9 cellular contexts compared by ENCODE assay signal in the genomic region with DNA sequence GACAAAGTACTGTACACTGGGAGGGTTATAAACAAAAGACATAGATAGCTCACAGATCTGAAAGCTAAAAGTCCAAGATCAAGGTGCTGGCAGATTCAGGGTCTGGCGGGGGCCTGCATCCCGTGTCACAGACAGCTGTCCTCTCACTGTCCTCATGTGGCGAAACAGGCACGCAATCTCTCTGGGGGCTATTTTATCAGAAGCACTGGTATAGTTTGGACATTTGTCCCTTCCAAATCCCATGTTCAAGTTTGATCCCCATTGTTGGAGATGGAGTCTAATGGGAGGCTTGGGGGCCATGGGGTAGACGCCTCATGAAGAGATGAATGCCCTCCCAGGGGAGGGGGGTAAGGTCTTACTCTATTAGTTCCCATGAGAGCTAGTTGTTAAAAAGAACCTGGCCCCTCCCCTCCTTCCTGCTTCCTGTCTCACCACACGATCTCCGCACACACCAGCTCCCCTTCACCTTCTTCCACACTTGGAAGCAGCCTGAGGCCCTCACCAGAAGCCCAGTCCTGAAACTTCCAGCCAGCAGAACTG.
DNase-seq lines count a peak whose midpoint lies in the region; ATAC-seq, FAIRE-seq and TF ChIP-seq lines count a peak whose summit lies in the region.
"Had no signal": no experiment of that assay in that cellular context is flagged by ENCODE, and none has a peak within 500 bp of the region (broad histone marks: within the 10 kb centered on the region; RNA-seq: fewer than 3 reads in every experiment).

No MANE protein-coding gene starts in this region.

- no peak for DNase-seq in activated naive CD8-positive, alpha-beta T cell treated with anti-CD3 and anti-CD28 coated beads, Interleukin-2, amount 50 U/mL, for 24 hours
- DNase-seq in activated CD4-positive, alpha-beta memory T cell treated with anti-CD3 and anti-CD28 coated beads for 36 hours: peak; percentile 71
- DNase-seq in left ventricle myocardium inferior: no peak
- DNase-seq in type B pancreatic cell (ENCODE audit: extremely low spot score, unreplicated experiment): no peak
- DNase-seq in GM12892 (ENCODE audit: insufficient read length): no peak

- no peak for TF ChIP-seq CTCF in left ventricle myocardium inferior (IDR thresholded peaks at IDR 0.05; ENCODE audit: borderline replicate concordance)
- no peak for TF ChIP-seq CTCF in type B pancreatic cell (conservative IDR thresholded peaks at IDR 0.05)

- CTCF ChIA-PET in activated CD4-positive, alpha-beta memory T cell treated with anti-CD3 and anti-CD28 coated beads for 36 hours (lab: Charles Lee): interaction anchor here (0.8 to 2.3 kb wide), 5 partner anchors 9 to 443 kb away, joined by 3 to 7 read pairs (median 3); no protein-coding TSS in a partner anchor

- H3K9me3 ChIP-seq in left ventricle myocardium inferior (replicated peaks): peaks cover 6% of the 10 kb centered on the region

- no peak for FAIRE-seq in GM12892 (lab: Jason Lieb, UNC)

- no peak overlapping the region for H3K4me3 ChIP-seq in left ventricle myocardium inferior
- H3K4me3 ChIP-seq: HAP-1 had no signal

- no peaks in the 10 kb centered on the region for H3K9me3 Mint-ChIP-seq in activated naive CD8-positive, alpha-beta T cell (ENCODE audit: low read depth)
- no peaks in the 10 kb centered on the region for H3K9me3 Mint-ChIP-seq in activated naive CD8-positive, alpha-beta T cell treated with anti-CD3 and anti-CD28 coated beads, Interleukin-2, amount 50 U/mL, for 24 hours
- H3K9me3 Mint-ChIP-seq in activated CD4-positive, alpha-beta memory T cell treated with anti-CD3 and anti-CD28 coated beads for 36 hours: peaks cover 5% of the 10 kb centered on the region
- H3K9me3 Mint-ChIP-seq in type B pancreatic cell: peaks cover 6% of the 10 kb centered on the region

- H3K4me3 Mint-ChIP-seq in activated naive CD8-positive, alpha-beta T cell: peak overlapping the region; percentile 92
- no peak overlapping the region for H3K4me3 Mint-ChIP-seq in activated naive CD8-positive, alpha-beta T cell treated with anti-CD3 and anti-CD28 coated beads, Interleukin-2, amount 50 U/mL, for 24 hours
- H3K4me3 Mint-ChIP-seq in activated CD4-positive, alpha-beta memory T cell treated with anti-CD3 and anti-CD28 coated beads for 36 hours: peak overlapping the region; percentile 86
- H3K4me3 Mint-ChIP-seq in type B pancreatic cell: no peak overlapping the region

- H3K27ac Mint-ChIP-seq in activated naive CD8-positive, alpha-beta T cell: peak overlapping the region; percentile 100
- no peak overlapping the region for H3K27ac Mint-ChIP-seq in activated naive CD8-positive, alpha-beta T cell treated with anti-CD3 and anti-CD28 coated beads, Interleukin-2, amount 50 U/mL, for 24 hours
- H3K27ac Mint-ChIP-seq in activated CD4-positive, alpha-beta memory T cell treated with anti-CD3 and anti-CD28 coated beads for 36 hours: peak overlapping the region; percentile 95
- H3K27ac Mint-ChIP-seq in type B pancreatic cell: peak overlapping the region; percentile 89

- intact Hi-C loops in activated CD4-positive, alpha-beta memory T cell treated with anti-CD3 and anti-CD28 coated beads for 36 hours (cut with micrococcal nuclease): loop anchor here (1.0 to 10.0 kb wide), 9 partner anchors 64 to 763 kb away; a partner anchor contains a TSS
- intact Hi-C loops in left ventricle myocardium inferior (cut with micrococcal nuclease): no loop called here

- no peak for ATAC-seq in activated naive CD8-positive, alpha-beta T cell treated with anti-CD3 and anti-CD28 coated beads, Interleukin-2, amount 50 U/mL, for 24 hours
- ATAC-seq in HG02938 (IDR thresholded peaks at IDR 0.05; ENCODE audit: unreplicated experiment) (no peak), GM19397 (IDR thresholded peaks at IDR 0.05; ENCODE audit: unreplicated experiment) (no peak)

- H3K36me3 Mint-ChIP-seq in activated naive CD8-positive, alpha-beta T cell: peaks cover 7% of the 10 kb centered on the region
- H3K36me3 Mint-ChIP-seq in activated naive CD8-positive, alpha-beta T cell treated with anti-CD3 and anti-CD28 coated beads, Interleukin-2, amount 50 U/mL, for 24 hours (ENCODE audit: low read depth): no peaks in the 10 kb centered on the region
- H3K36me3 Mint-ChIP-seq in activated CD4-positive, alpha-beta memory T cell treated with anti-CD3 and anti-CD28 coated beads for 36 hours: peaks cover 32% of the 10 kb centered on the region
- no peaks in the 10 kb centered on the region for H3K36me3 Mint-ChIP-seq in type B pancreatic cell

- peak overlapping the region; percentile 86 for H3K27ac ChIP-seq in left ventricle myocardium inferior (replicated peaks)

- H3K36me3 ChIP-seq in left ventricle myocardium inferior: no peaks in the 10 kb centered on the region
- H3K36me3 ChIP-seq: HAP-1 had no signal

- H3K27me3 ChIP-seq in left ventricle myocardium inferior (ENCODE audit: low read depth): peaks cover 3% of the 10 kb centered on the region

- no peaks in the 10 kb centered on the region for H3K27me3 Mint-ChIP-seq in activated naive CD8-positive, alpha-beta T cell
- no peaks in the 10 kb centered on the region for H3K27me3 Mint-ChIP-seq in activated naive CD8-positive, alpha-beta T cell treated with anti-CD3 and anti-CD28 coated beads, Interleukin-2, amount 50 U/mL, for 24 hours
- no peaks in the 10 kb centered on the region for H3K27me3 Mint-ChIP-seq in activated CD4-positive, alpha-beta memory T cell treated with anti-CD3 and anti-CD28 coated beads for 36 hours
- H3K27me3 Mint-ChIP-seq in type B pancreatic cell: peaks cover 7% of the 10 kb centered on the region

- peaks cover 69% of the 10 kb centered on the region for H3K4me1 Mint-ChIP-seq in activated naive CD8-positive, alpha-beta T cell (ENCODE audit: low read depth)
- H3K4me1 Mint-ChIP-seq in activated naive CD8-positive, alpha-beta T cell treated with anti-CD3 and anti-CD28 coated beads, Interleukin-2, amount 50 U/mL, for 24 hours: peaks cover 15% of the 10 kb centered on the region
- peaks cover 72% of the 10 kb centered on the region for H3K4me1 Mint-ChIP-seq in activated CD4-positive, alpha-beta memory T cell treated with anti-CD3 and anti-CD28 coated beads for 36 hours (ENCODE audit: low read depth)
- H3K4me1 Mint-ChIP-seq in type B pancreatic cell (ENCODE audit: unreplicated experiment): peaks cover 19% of the 10 kb centered on the region

- POLR2A ChIA-PET in activated CD4-positive, alpha-beta memory T cell treated with anti-CD3 and anti-CD28 coated beads for 36 hours (lab: Charles Lee): interaction anchor here (1.0 to 1.3 kb wide), 3 partner anchors 10 to 948 kb away, joined by 3 to 8 read pairs (median 4); no protein-coding TSS in a partner anchor

- no peak for TF ChIP-seq POLR2A in GM12892 (IDR thresholded peaks at IDR 0.05; ENCODE audit: low read depth, low read length)

- peaks cover 53% of the 10 kb centered on the region for H3K4me1 ChIP-seq in left ventricle myocardium inferior

Comparison
In these comparisons a context has a peak if more than half of its experiments do, and no peak if none do; other contexts are left out.
1. H3K4me3 Mint-ChIP-seq: peak in activated naive CD8-positive, alpha-beta T cell (single experiment) and activated CD4-positive, alpha-beta memory T cell treated with anti-CD3 and anti-CD28 coated beads for 36 hours (single experiment); none in activated naive CD8-positive, alpha-beta T cell treated with anti-CD3 and anti-CD28 coated beads, Interleukin-2, amount 50 U/mL, for 24 hours (single experiment) and type B pancreatic cell (single experiment).